In genomic region chr12:67710582-67710981, GRCh38 we compare ENCODE assay signal across 8 cellular contexts.
DNase-seq lines count a peak whose midpoint lies in the region; ATAC-seq and TF ChIP-seq lines count a peak whose summit lies in the region.

No MANE protein-coding gene starts in this region.

- TF ChIP-seq POLR2A in upper lobe of left lung (IDR thresholded peaks at IDR 0.05): no peak

- no peak overlapping the region for H3K27ac ChIP-seq in upper lobe of left lung

- no peaks in the 10 kb centered on the region for H3K9me3 ChIP-seq in upper lobe of left lung

- peak; percentile 98 for DNase-seq in DMS53 (lab: John Stamatoyannopoulos, UW)
- DNase-seq in upper lobe of left lung: no peak
- DNase-seq in NAMALWA (ENCODE audit: low spot score): no peak
- DNase-seq in NCI-H748 (lab: John Stamatoyannopoulos, UW; ENCODE audit: unreplicated experiment): no peak
- no peak for DNase-seq in NCI-H1436 treated with DMSO at 0.1 percent for 48 hours (lab: John Stamatoyannopoulos, UW)

- 61 to 63% methylated on average over 3 of the region's 3 CpGs for WGBS in upper lobe of left lung, 2 donors

- TF ChIP-seq CTCF in upper lobe of left lung (IDR thresholded peaks at IDR 0.05): no peak

- peaks cover 0 to 7% (median under 1%) of the 10 kb centered on the region in 4 donors for H3K4me1 ChIP-seq in upper lobe of left lung

- H3K4me3 ChIP-seq in upper lobe of left lung: no peak overlapping the region

- ATAC-seq in GM21360 (IDR thresholded peaks at IDR 0.05; ENCODE audit: unreplicated experiment): peak; percentile 92
- peak; percentile 91 for ATAC-seq in HG03457 (IDR thresholded peaks at IDR 0.05; ENCODE audit: unreplicated experiment)
- peak; percentile 65 for ATAC-seq in esophagus mucosa
- peak; percentile 76 to 85 for ATAC-seq in upper lobe of left lung (ENCODE audit: low FRiP score in 2 of 2)

- no peaks in the 10 kb centered on the region for H3K27me3 ChIP-seq in upper lobe of left lung

- H3K36me3 ChIP-seq in upper lobe of left lung: no peaks in the 10 kb centered on the region

- TF ChIP-seq EP300 in upper lobe of left lung (IDR thresholded peaks at IDR 0.05): no peak
